8 cellular contexts compared by ENCODE assay signal in the genomic region with DNA sequence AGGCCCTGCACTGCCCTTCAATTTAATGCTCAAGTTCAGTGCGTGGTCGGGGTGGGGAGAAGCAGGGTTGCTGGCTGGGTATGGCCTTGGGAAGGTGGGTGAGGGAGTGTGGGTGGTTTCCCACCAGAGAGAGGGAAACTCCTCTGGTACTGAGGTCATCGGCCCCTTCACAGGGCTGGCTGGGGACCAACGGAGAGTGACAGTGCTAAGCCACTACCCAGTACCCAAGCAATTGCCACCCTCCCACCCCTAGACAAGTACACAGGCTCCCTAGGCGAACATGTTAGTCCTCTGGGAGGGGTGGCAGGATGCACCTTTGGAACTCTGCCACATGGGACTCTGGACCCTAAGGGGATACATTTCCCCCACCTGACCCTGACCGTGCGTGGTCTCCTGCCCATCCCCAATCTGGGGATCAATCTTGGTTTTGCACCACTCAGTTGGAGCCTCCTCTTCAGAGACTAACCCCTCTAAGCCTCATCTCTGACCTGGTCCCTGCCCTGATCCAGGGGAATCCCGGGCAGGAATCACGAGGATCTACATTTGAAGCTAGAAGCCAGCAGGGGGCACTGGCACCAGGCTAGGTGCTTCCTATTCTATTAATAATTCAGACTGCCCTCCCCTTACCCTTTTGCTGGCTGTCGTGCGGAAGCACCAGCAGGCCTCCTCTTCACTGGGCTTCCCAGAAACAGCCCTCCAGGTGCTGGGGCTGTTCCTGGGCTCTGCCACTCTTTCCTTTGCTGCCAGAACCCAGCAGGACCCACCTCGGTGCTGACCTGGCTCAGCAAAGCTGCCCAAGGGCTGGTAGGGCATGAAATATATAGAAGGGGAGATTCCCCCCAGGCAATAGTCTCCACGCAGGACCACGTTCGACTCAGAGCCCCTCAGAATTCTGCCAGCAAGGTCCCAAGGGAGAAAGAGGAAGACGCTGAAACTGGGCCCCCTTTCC.
DNase-seq lines count a peak whose midpoint lies in the region; ATAC-seq, FAIRE-seq and TF ChIP-seq lines count a peak whose summit lies in the region.

No MANE protein-coding gene starts in this region.

- FAIRE-seq in GM12892 (lab: Jason Lieb, UNC) = no peak

- peak; percentile 47; the same call in 2 of the 3 replicates for TF ChIP-seq CTCF in GM12872 (IDR thresholded peaks at IDR 0.05; ENCODE audit: insufficient read depth, low read depth, low read length)
- TF ChIP-seq CTCF in epithelial cell of proximal tubule (conservative IDR thresholded peaks at IDR 0.05; ENCODE audit: low read depth, low read length) = peak; percentile 81

- no peak for ATAC-seq in GM21367 (IDR thresholded peaks at IDR 0.05; ENCODE audit: unreplicated experiment)
- ATAC-seq in HG02938 (IDR thresholded peaks at IDR 0.05; ENCODE audit: unreplicated experiment) = no peak

- DNase-seq in NCI-H510A (lab: John Stamatoyannopoulos, UW) (peak; percentile 32), epithelial cell of proximal tubule (ENCODE audit: low read depth) (no peak), renal cortical epithelial cell (ENCODE audit: low read depth) (peak; percentile 40), GM12892 (ENCODE audit: insufficient read length) (no peak)
- no peak for DNase-seq in stimulated activated naive CD4-positive, alpha-beta T cell (lab: John Stamatoyannopoulos, UW)

- no peak overlapping the region for H3K4me3 ChIP-seq in epithelial cell of proximal tubule (ENCODE audit: low read depth, low read length)

- TF ChIP-seq POLR2A in GM12892 (IDR thresholded peaks at IDR 0.05; ENCODE audit: low read depth, low read length) = no peak

Comparison
In these comparisons a context has a peak if more than half of its experiments do, and no peak if none do; other contexts are left out.
1. DNase-seq: peak in NCI-H510A (single experiment) and renal cortical epithelial cell (single experiment); none in epithelial cell of proximal tubule (single experiment), stimulated activated naive CD4-positive, alpha-beta T cell (0 of 6) and GM12892 (single experiment).